19 cellular contexts compared by ENCODE assay signal in the genomic region with DNA sequence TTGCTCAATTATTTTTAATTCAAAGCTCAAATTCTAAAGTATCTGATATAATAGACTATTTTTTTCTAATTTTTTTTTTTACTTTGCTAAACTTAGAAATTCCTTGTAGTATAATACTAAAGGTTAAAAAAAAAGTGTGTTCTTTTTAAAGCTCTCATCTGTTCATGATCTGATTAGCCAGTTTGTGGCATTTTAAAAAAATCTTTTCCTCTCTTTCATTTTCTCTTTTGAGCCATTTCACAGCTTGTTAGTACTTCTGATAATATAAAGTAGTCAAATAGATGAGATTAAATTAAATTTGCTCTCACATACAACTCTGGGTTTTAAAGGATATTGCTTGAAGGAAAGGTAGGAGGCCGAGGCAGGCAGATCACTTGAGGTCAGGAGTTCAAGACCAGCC.
"Had no signal": no experiment of that assay in that cellular context is flagged by ENCODE, and none has a peak within 500 bp of the region (broad histone marks: within the 10 kb centered on the region; RNA-seq: fewer than 3 reads in every experiment).

No MANE protein-coding gene starts in this region.

- H3K4me2 ChIP-seq: neural progenitor cell had no signal

- H3K4me1 ChIP-seq: neural progenitor cell had no signal

- DNase-seq: activated CD4-positive, alpha-beta memory T cell treated with anti-CD3 and anti-CD28 coated beads for 36 hours; activated CD4-positive, CD25-positive, alpha-beta regulatory T cell treated with anti-CD3 and anti-CD28 coated beads, Interleukin-2, amount 50 U/mL, for 72 hours; activated CD8-positive, alpha-beta memory T cell treated with anti-CD3 and anti-CD28 coated beads, Interleukin-2, amount 50 U/mL, for 4 hours; activated effector memory CD4-positive, alpha-beta T cell treated with anti-CD3 and anti-CD28 coated beads, Interleukin-2, amount 50 U/mL, for 16 hours; activated T-cell treated with anti-CD3 and anti-CD28 coated beads, Interleukin-2, amount 50 U/mL, for 48 hours; amniotic stem cell; lower lobe of right lung; stimulated activated CD4-positive, alpha-beta T cell treated with anti-CD3 and anti-CD28 coated beads, Interleukin-2, amount 100 ng/mL, for 24 hours; stimulated activated naive CD8-positive, alpha-beta T cell treated with anti-CD3 and anti-CD28 coated beads, Interleukin-15, Interleukin-2, amounts not matched to agents 100 U/mL and 50 U/mL, for 24 hours; substantia nigra; T-helper 1 cell had no signal

- H3K9me3 Mint-ChIP-seq: activated CD4-positive, alpha-beta memory T cell treated with anti-CD3 and anti-CD28 coated beads for 36 hours; activated naive CD4-positive, alpha-beta T cell treated with anti-CD3 and anti-CD28 coated beads, Interleukin-2, amount 50 U/mL, for 72 hours; mesothelial cell of epicardium; neural progenitor cell had no signal

- H3K27me3 Mint-ChIP-seq: activated CD4-positive, alpha-beta memory T cell treated with anti-CD3 and anti-CD28 coated beads for 36 hours; progenitor cell of endocrine pancreas had no signal

- H3K4me3 ChIP-seq: cardiac muscle cell, lower lobe of right lung, neural progenitor cell, right atrium auricular region, tibial nerve had no signal

- H3K4me3 Mint-ChIP-seq: activated CD4-positive, alpha-beta memory T cell treated with anti-CD3 and anti-CD28 coated beads for 36 hours; mesothelial cell of epicardium; neural progenitor cell had no signal

- H3K9ac ChIP-seq: neural progenitor cell had no signal

- H3K36me3 Mint-ChIP-seq: activated CD4-positive, alpha-beta memory T cell treated with anti-CD3 and anti-CD28 coated beads for 36 hours; mesothelial cell of epicardium; neural progenitor cell had no signal

- H3K27ac ChIP-seq: cardiac muscle cell, lower lobe of right lung, neural progenitor cell, VCaP had no signal

- H3K9me3 ChIP-seq: lower lobe of right lung, right atrium auricular region, tibial nerve had no signal

- H2AFZ ChIP-seq: neural progenitor cell had no signal

- H3K27ac Mint-ChIP-seq: activated CD4-positive, alpha-beta memory T cell treated with anti-CD3 and anti-CD28 coated beads for 36 hours; neural progenitor cell; progenitor cell of endocrine pancreas had no signal

- H3K36me3 ChIP-seq: cardiac muscle cell, lower lobe of right lung, neural progenitor cell, right atrium auricular region, tibial nerve had no signal

- H3K27me3 ChIP-seq: cardiac muscle cell, neural progenitor cell, right atrium auricular region, tibial nerve had no signal

- ATAC-seq: activated naive CD4-positive, alpha-beta T cell treated with anti-CD3 and anti-CD28 coated beads, Interleukin-2, amount 50 U/mL, for 72 hours; lower lobe of right lung; stimulated activated naive CD8-positive, alpha-beta T cell treated with anti-CD3 and anti-CD28 coated beads, Interleukin-15, Interleukin-2, amounts not matched to agents 100 U/mL and 50 U/mL, for 24 hours had no signal
